16 cellular contexts compared by ENCODE assay signal in genomic region chr12:95365912-95366311, GRCh38.
DNase-seq lines count a peak whose midpoint lies in the region; ATAC-seq, FAIRE-seq and TF ChIP-seq lines count a peak whose summit lies in the region.
"Had no signal": no experiment of that assay in that cellular context is flagged by ENCODE, and none has a peak within 500 bp of the region (broad histone marks: within the 10 kb centered on the region; RNA-seq: fewer than 3 reads in every experiment).

No MANE protein-coding gene starts in this region.

- intact Hi-C loops in K562 (cut with micrococcal nuclease): no loop called here
- intact Hi-C loops in left colon (cut with DNase I, micrococcal nuclease): no loop called here
- intact Hi-C loops in left ventricle myocardium inferior (cut with micrococcal nuclease): no loop called here

- H3K27me3 ChIP-seq in K562 (ENCODE audit: control insufficient read depth in 2 of 2, insufficient read depth in 2 of 2, low read length in 2 of 2) (peaks cover 0 to 11% of the 10 kb centered on the region in 2 experiments; a peak in 3 of 5 replicates), left ventricle myocardium inferior (ENCODE audit: low read depth) (no peaks in the 10 kb centered on the region)
- H3K27me3 ChIP-seq: BLaER1 had no signal

- in situ Hi-C loops in K562 (cut with MboI): no loop called here

- H3K4me1 ChIP-seq in A549 (no peaks in the 10 kb centered on the region), K562 (replicated peaks in 1 of 2; ENCODE audit: control insufficient read depth in 2 of 2, insufficient read depth in 2 of 2, low read length in 2 of 2) (no peaks in the 10 kb centered on the region), left ventricle myocardium inferior (no peaks in the 10 kb centered on the region)
- H3K4me1 ChIP-seq: BLaER1, HAP-1 had no signal

- CTCF ChIA-PET in A549 (lab: Yijun Ruan, JAX) (interaction anchor here (1.0 kb wide), 1 partner anchor 13 kb away, joined by 3 read pairs; no protein-coding TSS in a partner anchor), K562 (lab: Yijun Ruan, JAX; ENCODE audit: low intra/inter-chr PET ratio) (no interaction called here)

- H3K4me3 ChIP-seq in A549: no peak overlapping the region
- no peak overlapping the region for H3K4me3 ChIP-seq in K562
- H3K4me3 ChIP-seq in left ventricle myocardium inferior: no peak overlapping the region
- H3K4me3 ChIP-seq: BLaER1, HAP-1 had no signal

- ATAC-seq in A549 (no peak), K562 (no peak), left colon (peak; percentile 32)

- no peaks in the 10 kb centered on the region for H3K36me3 ChIP-seq in K562 (ENCODE audit: control insufficient read depth, insufficient read depth, low read length)
- no peaks in the 10 kb centered on the region for H3K36me3 ChIP-seq in left ventricle myocardium inferior
- H3K36me3 ChIP-seq: BLaER1, HAP-1 had no signal

- peaks cover 3% of the 10 kb centered on the region for H3K27me3 Mint-ChIP-seq in activated T-cell treated with anti-CD3 and anti-CD28 coated beads, Interleukin-2, amount 50 U/mL, for 24 hours
- H3K27me3 Mint-ChIP-seq: IgD-negative memory B cell had no signal

- H3K9me3 ChIP-seq in A549 (no peaks in the 10 kb centered on the region), K562 (replicated peaks; ENCODE audit: control insufficient read depth, insufficient read depth, low read depth, low read length) (no peaks in the 10 kb centered on the region), left ventricle myocardium inferior (replicated peaks) (no peaks in the 10 kb centered on the region)
- H3K9me3 ChIP-seq: BLaER1, HAP-1 had no signal

- H3K4me3 Mint-ChIP-seq in activated T-cell treated with anti-CD3 and anti-CD28 coated beads, Interleukin-2, amount 50 U/mL, for 24 hours: no peak overlapping the region
- H3K4me3 Mint-ChIP-seq: CD4-positive, CD25-positive, alpha-beta regulatory T cell; IgD-negative memory B cell had no signal

- no peaks in the 10 kb centered on the region for H4K20me1 ChIP-seq in K562 (replicated peaks; ENCODE audit: control insufficient read depth, insufficient read depth, low read length)
- H4K20me1 ChIP-seq: BLaER1 had no signal

- H3K79me2 ChIP-seq in K562 (ENCODE audit: control insufficient read depth, insufficient read depth, low read length): no peaks in the 10 kb centered on the region

- H3K27ac Mint-ChIP-seq in activated T-cell treated with anti-CD3 and anti-CD28 coated beads, Interleukin-2, amount 50 U/mL, for 24 hours: no peak overlapping the region
- H3K27ac Mint-ChIP-seq: CD4-positive, CD25-positive, alpha-beta regulatory T cell; IgD-negative memory B cell had no signal

- 22% methylated on average over 2 of the region's 2 CpGs for WGBS in A549 (ENCODE audit: missing lambda C conversion rate)
- 2% methylated on average over 2 of the region's 2 CpGs for WGBS in K562 (ENCODE audit: insufficient coverage, low coverage, missing lambda C conversion rate)

- TF ChIP-seq EP300 in A549 (IDR thresholded peaks at IDR 0.05) (no peak), K562 (IDR thresholded peaks at IDR 0.05; ENCODE audit: low read length) (no peak)

- peak; percentile 84 for FAIRE-seq in A549 (lab: Jason Lieb, UNC)
- peak; percentile 49 for FAIRE-seq in HTR-8/SVneo (lab: Jason Lieb, UNC)
- FAIRE-seq in K562 (lab: Jason Lieb, UNC): no peak
- FAIRE-seq: H1 had no signal

- no peak for TF ChIP-seq RAD21 in A549 (conservative IDR thresholded peaks at IDR 0.05 in 1 of 2, IDR thresholded peaks at IDR 0.05 in 1 of 2)
- TF ChIP-seq RAD21 in K562 (CRISPR knock-in tag; conservative IDR thresholded peaks at IDR 0.05 in 1 of 2, IDR thresholded peaks at IDR 0.05 in 1 of 2): no peak

- TF ChIP-seq CTCF in A549 (IDR thresholded peaks at IDR 0.05) (no peak), K562 (IDR thresholded peaks at IDR 0.05 in 2 of 3, conservative IDR thresholded peaks at IDR 0.05 in 1 of 3; ENCODE audit: insufficient read depth in 2 of 3, low read depth in 1 of 3, low read length in 3 of 3) (no peak), left ventricle myocardium inferior (IDR thresholded peaks at IDR 0.05; ENCODE audit: borderline replicate concordance) (no peak)

- no peak overlapping the region for H2AFZ ChIP-seq in K562 (ENCODE audit: low read depth, low read length)

- no peak for TF ChIP-seq POLR2A in A549 (IDR thresholded peaks at IDR 0.05; ENCODE audit: low read length)
- TF ChIP-seq POLR2A in K562 (conservative IDR thresholded peaks at IDR 0.05): no peak

- H3K9me3 Mint-ChIP-seq in activated T-cell treated with anti-CD3 and anti-CD28 coated beads, Interleukin-2, amount 50 U/mL, for 24 hours: no peaks in the 10 kb centered on the region
- H3K9me3 Mint-ChIP-seq: CD4-positive, CD25-positive, alpha-beta regulatory T cell; IgD-negative memory B cell had no signal

- H3K9ac ChIP-seq in K562 (ENCODE audit: insufficient read depth in 1 of 2, low read depth in 2 of 2, low read length in 2 of 2): no peak overlapping the region
- H3K9ac ChIP-seq: BLaER1 had no signal

- POLR2A ChIA-PET in A549 (lab: Yijun Ruan, JAX): no interaction called here
- POLR2A ChIA-PET in K562 (lab: Yijun Ruan, JAX): no interaction called here

- no peak overlapping the region for H3K4me2 ChIP-seq in A549
- no peak overlapping the region for H3K4me2 ChIP-seq in K562 (ENCODE audit: insufficient read depth, low read length)
- H3K4me2 ChIP-seq: BLaER1 had no signal

- no peaks in the 10 kb centered on the region for H3K9me1 ChIP-seq in K562 (ENCODE audit: control insufficient read depth, insufficient read depth, low read length)

- H3K27ac ChIP-seq in A549 (no peak overlapping the region), K562 (ENCODE audit: extremely low read depth, low read depth, low read length) (no peak overlapping the region), left ventricle myocardium inferior (replicated peaks) (no peak overlapping the region)
- H3K27ac ChIP-seq: 22Rv1, BLaER1 had no signal

- DNase-seq in A549 (ENCODE audit: low read depth in 1 of 2, low spot score in 1 of 2) (no peak), HTR-8/SVneo (ENCODE audit: insufficient read length, low spot score) (no peak), K562 (ENCODE audit: extremely low read depth in 1 of 4, low spot score in 3 of 4) (no peak), left colon (no peak), MV-4-11 (lab: John Stamatoyannopoulos, UW) (no peak), left ventricle myocardium inferior (no peak), SKM-1 treated with dmso at 0.1 percent for 144 hours (lab: John Stamatoyannopoulos, UW; ENCODE audit: unreplicated experiment) (no peak)
- DNase-seq in activated T-cell treated with anti-CD3 and anti-CD28 coated beads, Interleukin-2, amount 50 U/mL, for 24 hours: no peak
- DNase-seq: AML-193; CD4-positive, CD25-positive, alpha-beta regulatory T cell; DMS53 had no signal

- BruUV-seq in K562 (replicated peaks; lab: Mats Ljungman, UMichigan): no TSS peak

- H3K36me3 Mint-ChIP-seq in activated T-cell treated with anti-CD3 and anti-CD28 coated beads, Interleukin-2, amount 50 U/mL, for 24 hours (ENCODE audit: low read depth): no peaks in the 10 kb centered on the region
- H3K36me3 Mint-ChIP-seq: CD4-positive, CD25-positive, alpha-beta regulatory T cell; IgD-negative memory B cell had no signal

- no peaks in the 10 kb centered on the region for H3K4me1 Mint-ChIP-seq in activated T-cell treated with anti-CD3 and anti-CD28 coated beads, Interleukin-2, amount 50 U/mL, for 24 hours (ENCODE audit: low read depth)
- H3K4me1 Mint-ChIP-seq: CD4-positive, CD25-positive, alpha-beta regulatory T cell had no signal

TF ChIP-seq in A549, 52 proteins besides CTCF, POLR2A, EP300 and RAD21:
- no peak for TF ChIP-seq CBX2 (IDR thresholded peaks at IDR 0.05; ENCODE audit: borderline replicate concordance, low read depth)
- no peak for TF ChIP-seq POLR2AphosphoS2 (conservative IDR thresholded peaks at IDR 0.05; ENCODE audit: low read length)
- no peak for TF ChIP-seq EHF (CRISPR knock-in tag; IDR thresholded peaks at IDR 0.05)
- no peak for TF ChIP-seq HOXA7 (CRISPR knock-in tag; IDR thresholded peaks at IDR 0.05)
- no peak for TF ChIP-seq ELK1 (IDR thresholded peaks at IDR 0.05; ENCODE audit: low read depth, low read length)
- TF ChIP-seq FOSB (CRISPR knock-in tag; IDR thresholded peaks at IDR 0.05): no peak
- TF ChIP-seq HEYL (CRISPR knock-in tag; IDR thresholded peaks at IDR 0.05): no peak
- TF ChIP-seq TFCP2L1 (CRISPR knock-in tag; IDR thresholded peaks at IDR 0.05): no peak

TF ChIP-seq in K562, 482 proteins besides CTCF, POLR2A, EP300 and RAD21:
- no peak for TF ChIP-seq TAL1 (IDR thresholded peaks at IDR 0.05)
- TF ChIP-seq NFIC (IDR thresholded peaks at IDR 0.05): 0 out of 2 replicates have a peak, but pooled peaks have one; percentile 19
